11 cellular contexts compared by ENCODE assay signal in genomic region chr7:121000091-121000983, GRCh38. TPM values are rescaled to one million over a fixed set of nuclear protein-coding genes. Genes with fewer than 3 reads are reported as not detected.
A peak's percentile ranks its signal among the peaks of the same experiment; 100 is the strongest.
DNase-seq lines count a peak whose midpoint lies in the region; ATAC-seq and TF ChIP-seq lines count a peak whose summit lies in the region.
"Had no signal": no experiment of that assay in that cellular context is flagged by ENCODE, and none has a peak within 500 bp of the region (broad histone marks: within the 10 kb centered on the region; RNA-seq: fewer than 3 reads in every experiment).

No MANE protein-coding gene starts in this region.

- H4K20me1 ChIP-seq in DND-41 (ENCODE audit: insufficient read depth, low read length) (no peaks in the 10 kb centered on the region), SK-N-SH (ENCODE audit: insufficient read depth) (no peaks in the 10 kb centered on the region)

- H3K27ac ChIP-seq in DND-41 (ENCODE audit: low read length) (peak overlapping the region; percentile 58), SK-N-SH (ENCODE audit: low read depth in 2 of 2, low read length in 1 of 2) (peak overlapping the region; percentile 31 to 53; a peak in 3 of 4 replicates), rectal smooth muscle tissue (ENCODE audit: low read depth, low read length) (peak overlapping the region; percentile 81)

- H3K4me2 ChIP-seq in DND-41 (ENCODE audit: insufficient read depth, low read length), result peak overlapping the region; percentile 52
- peak overlapping the region; percentile 58 for H3K4me2 ChIP-seq in SK-N-SH

- H3K9me3 ChIP-seq in DND-41 (ENCODE audit: insufficient read depth, low read length, severe bottlenecking) (no peaks in the 10 kb centered on the region), SK-N-SH (no peaks in the 10 kb centered on the region)
- H3K9me3 ChIP-seq: Caco-2 had no signal

- H3K4me3 ChIP-seq in DND-41 (ENCODE audit: low read depth in 1 of 2, low read length in 2 of 2) (peak overlapping the region in 1 of 2 experiments; percentile 16; a peak in 2 of 4 replicates), SK-N-SH (ENCODE audit: low read depth in 2 of 2, low read length in 1 of 2) (peak overlapping the region in 1 of 2 experiments; percentile 1; a peak in 1 of 4 replicates), fibroblast of villous mesenchyme (ENCODE audit: low read depth, low read length) (peak overlapping the region; percentile 36), rectal smooth muscle tissue (ENCODE audit: low read length) (no peak overlapping the region)

- no peaks in the 10 kb centered on the region for H3K36me3 ChIP-seq in DND-41 (ENCODE audit: insufficient read depth, low read length)
- H3K36me3 ChIP-seq in SK-N-SH (replicated peaks in 1 of 2; ENCODE audit: control insufficient read depth in 1 of 2, insufficient read depth in 2 of 2, low read length in 1 of 2), result no peaks in the 10 kb centered on the region
- H3K36me3 ChIP-seq in rectal smooth muscle tissue (ENCODE audit: control insufficient read depth, insufficient read depth, low read length), result no peaks in the 10 kb centered on the region

- POLR2A ChIA-PET in SK-N-SH (lab: Yijun Ruan, JAX), result no interaction called here

- TF ChIP-seq EP300 in SK-N-SH (IDR thresholded peaks at IDR 0.05; ENCODE audit: borderline replicate concordance in 1 of 2, low read depth in 1 of 2, low read length in 1 of 2), result no peak

- no peaks in the 10 kb centered on the region for H3K9me2 ChIP-seq in SK-N-SH

- peak; percentile 42; the same call in 2 of the 3 replicates for ATAC-seq in DND-41 (ENCODE audit: insufficient read depth, low read depth)
- ATAC-seq in HG02571 (IDR thresholded peaks at IDR 0.05; ENCODE audit: unreplicated experiment), result no peak
- no peak for ATAC-seq in GM18505 (IDR thresholded peaks at IDR 0.05; ENCODE audit: unreplicated experiment)

- no peak for TF ChIP-seq CTCF in DND-41 (IDR thresholded peaks at IDR 0.05; ENCODE audit: borderline replicate concordance, extremely low read depth, low read length, poor library complexity, severe bottlenecking)
- no peak for TF ChIP-seq CTCF in SK-N-SH (IDR thresholded peaks at IDR 0.05)
- TF ChIP-seq CTCF in fibroblast of villous mesenchyme (IDR thresholded peaks at IDR 0.05; ENCODE audit: insufficient read depth, low read depth, low read length), result no peak

- peaks cover 26% of the 10 kb centered on the region for H3F3A ChIP-seq in SK-N-SH (replicated peaks; ENCODE audit: insufficient read depth)

- TF ChIP-seq POLR2A in GM18505 (IDR thresholded peaks at IDR 0.05; ENCODE audit: borderline replicate concordance, extremely low read depth, insufficient read depth, insufficient read length), result no peak

- H3K4me1 ChIP-seq in DND-41 (ENCODE audit: insufficient read depth, low read length), result peaks cover 38% of the 10 kb centered on the region
- H3K4me1 ChIP-seq in SK-N-SH (ENCODE audit: control insufficient read depth in 1 of 2, insufficient read depth in 2 of 2, low read depth in 1 of 2, low read length in 1 of 2), result peaks cover 4 to 34% of the 10 kb centered on the region in 2 experiments; a peak in 3 of 4 replicates
- peaks cover 46% of the 10 kb centered on the region for H3K4me1 ChIP-seq in rectal smooth muscle tissue (ENCODE audit: control insufficient read depth, insufficient read depth, low read length)
- H3K4me1 ChIP-seq: Caco-2 had no signal

- DNase-seq in DND-41, result peak; percentile 8
- DNase-seq in SK-N-SH, result no peak
- DNase-seq in fibroblast of villous mesenchyme (ENCODE audit: low read depth), result peak; percentile 86
- DNase-seq in cerebellum (ENCODE audit: low spot score), result no peak
- no peak for DNase-seq in activated naive CD4-positive, alpha-beta T cell treated with Interleukin-2 at 50 U/mL for 16 hours
- DNase-seq: Caco-2, occipital lobe, T-helper 2 cell had no signal

- WGBS in SK-N-SH (ENCODE audit: low lambda C conversion rate), result 76% methylated on average over 9 of the region's 9 CpGs

- peak overlapping the region; percentile 59 for H2AFZ ChIP-seq in DND-41 (ENCODE audit: low read depth, low read length)
- peak overlapping the region; percentile 56 for H2AFZ ChIP-seq in SK-N-SH (ENCODE audit: low read depth)

- H3K79me2 ChIP-seq in DND-41 (ENCODE audit: insufficient read depth, low read length), result no peaks in the 10 kb centered on the region
- H3K79me2 ChIP-seq in SK-N-SH (ENCODE audit: insufficient read depth), result no peaks in the 10 kb centered on the region

- peak overlapping the region; percentile 29 for H3K9ac ChIP-seq in DND-41 (ENCODE audit: low read depth, low read length)
- peak overlapping the region; percentile 22; the same call in 1 of the 2 replicates for H3K9ac ChIP-seq in SK-N-SH
- H3K9ac ChIP-seq in rectal smooth muscle tissue (ENCODE audit: low read length), result no peak overlapping the region

- no peak for TF ChIP-seq RAD21 in SK-N-SH (IDR thresholded peaks at IDR 0.05; ENCODE audit: low read length)

- H3K27me3 ChIP-seq in DND-41 (ENCODE audit: insufficient read depth, low read length, poor library complexity) (no peaks in the 10 kb centered on the region), SK-N-SH (ENCODE audit: insufficient read depth) (no peaks in the 10 kb centered on the region), rectal smooth muscle tissue (ENCODE audit: control insufficient read depth, insufficient read depth, low read length) (no peaks in the 10 kb centered on the region)

- CTCF ChIA-PET in SK-N-SH (lab: Yijun Ruan, JAX), result interaction anchor here (0.8 to 8.0 kb wide), 7 partner anchors 8 to 84 kb away, joined by 3 to 73 read pairs (median 3); partner anchors contain the start of gene CPED1

TF ChIP-seq in SK-N-SH, 30 proteins besides CTCF, POLR2A, EP300 and RAD21 (continues in another document):
- no peak for TF ChIP-seq RFX5 (IDR thresholded peaks at IDR 0.05; ENCODE audit: low read length)
- TF ChIP-seq, protein P1, sequence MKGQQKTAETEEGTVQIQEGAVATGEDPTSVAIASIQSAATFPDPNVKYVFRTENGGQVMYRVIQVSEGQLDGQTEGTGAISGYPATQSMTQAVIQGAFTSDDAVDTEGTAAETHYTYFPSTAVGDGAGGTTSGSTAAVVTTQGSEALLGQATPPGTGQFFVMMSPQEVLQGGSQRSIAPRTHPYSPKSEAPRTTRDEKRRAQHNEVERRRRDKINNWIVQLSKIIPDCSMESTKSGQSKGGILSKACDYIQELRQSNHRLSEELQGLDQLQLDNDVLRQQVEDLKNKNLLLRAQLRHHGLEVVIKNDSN (IDR thresholded peaks at IDR 0.05; ENCODE audit: borderline replicate concordance, low read depth), result no peak
- TF ChIP-seq YY1 (IDR thresholded peaks at IDR 0.05; ENCODE audit: low read depth), result no peak
- no peak for TF ChIP-seq PBX3 (IDR thresholded peaks at IDR 0.05)
- TF ChIP-seq FOSL2 (IDR thresholded peaks at IDR 0.05; ENCODE audit: borderline replicate concordance, low read depth), result no peak
- no peak for TF ChIP-seq MEF2A (IDR thresholded peaks at IDR 0.05; ENCODE audit: borderline replicate concordance, low read depth)
- no peak for TF ChIP-seq FOXJ3 (CRISPR knock-in tag; IDR thresholded peaks at IDR 0.05)
- no peak for TF ChIP-seq SMC3 (IDR thresholded peaks at IDR 0.05; ENCODE audit: low read depth, low read length)
- TF ChIP-seq, protein P2, sequence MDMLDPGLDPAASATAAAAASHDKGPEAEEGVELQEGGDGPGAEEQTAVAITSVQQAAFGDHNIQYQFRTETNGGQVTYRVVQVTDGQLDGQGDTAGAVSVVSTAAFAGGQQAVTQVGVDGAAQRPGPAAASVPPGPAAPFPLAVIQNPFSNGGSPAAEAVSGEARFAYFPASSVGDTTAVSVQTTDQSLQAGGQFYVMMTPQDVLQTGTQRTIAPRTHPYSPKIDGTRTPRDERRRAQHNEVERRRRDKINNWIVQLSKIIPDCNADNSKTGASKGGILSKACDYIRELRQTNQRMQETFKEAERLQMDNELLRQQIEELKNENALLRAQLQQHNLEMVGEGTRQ (IDR thresholded peaks at IDR 0.05; ENCODE audit: borderline replicate concordance, low read depth, low read length), result no peak
- TF ChIP-seq TAF1 (IDR thresholded peaks at IDR 0.05; ENCODE audit: borderline replicate concordance, low read depth, low read length), result no peak
- no peak for TF ChIP-seq NFIC (IDR thresholded peaks at IDR 0.05; ENCODE audit: borderline replicate concordance)
- TF ChIP-seq TCF12 (IDR thresholded peaks at IDR 0.05), result no peak
- TF ChIP-seq CHD2 (IDR thresholded peaks at IDR 0.05; ENCODE audit: low read length, partially characterized antibody), result no peak
- TF ChIP-seq NRF1 (IDR thresholded peaks at IDR 0.05; ENCODE audit: low read depth, low read length), result no peak
- no peak for TF ChIP-seq FOXM1 (IDR thresholded peaks at IDR 0.05; ENCODE audit: low read depth)

RNA-seq across cellular contexts. Expression of gene CPED1, which starts 11.8 kb away (rescaled TPM):
- polyA plus RNA-seq in SK-N-SH (2012; rRNA removed), result 4.4 and 4.8 TPM in 2 replicates
- polyA plus RNA-seq in SK-N-SH (2012; cell fraction: cytosol; rRNA removed), result 5.4 and 6.5 TPM in 2 replicates
- polyA plus RNA-seq in SK-N-SH (2012; cell fraction: nucleus; rRNA removed), result 6.0 and 6.2 TPM in 2 replicates
- total RNA-seq in fibroblast of villous mesenchyme (95.9 and 106 TPM in 2 replicates), cerebellum (6.0 TPM)

RNA-seq across cellular contexts. Expression of gene ING3, which starts 49.8 kb away (rescaled TPM):
- polyA plus RNA-seq in SK-N-SH (2012; rRNA removed), result 8.3 and 12.5 TPM in 2 replicates
- 11.8 and 15.3 TPM in 2 replicates for polyA plus RNA-seq in SK-N-SH (2012; cell fraction: cytosol; rRNA removed)
- polyA plus RNA-seq in SK-N-SH (2012; cell fraction: nucleus; rRNA removed), result 7.1 and 19.0 TPM in 2 replicates
- total RNA-seq in fibroblast of villous mesenchyme, result 11.9 and 21.2 TPM in 2 replicates
- total RNA-seq in cerebellum, result 31.8 TPM

Comparison
In these comparisons a context has a peak if more than half of its experiments do, and no peak if none do; other contexts are left out.
1. DNase-seq: peak in DND-41 (single experiment) and fibroblast of villous mesenchyme (single experiment); none in SK-N-SH (single experiment), cerebellum (single experiment) and activated naive CD4-positive, alpha-beta T cell treated with Interleukin-2 at 50 U/mL for 16 hours (single experiment).
2. RNA of gene CPED1, which starts 11.8 kb away (total RNA-seq): 95.9 to 106 TPM in fibroblast of villous mesenchyme; 6.0 TPM in cerebellum (single experiment); every median in the first group is over 10 times any median in the second.
3. Peak in every context shown above with its lines, with median percentiles within 50 percentile points of each other: H3K27ac ChIP-seq.